11 cellular contexts compared by ENCODE assay signal in genomic region chr5:139277171-139277570, GRCh38. TPM values are rescaled to one million over a fixed set of nuclear protein-coding genes. Genes with fewer than 3 reads are reported as not detected.
DNase-seq lines count a peak whose midpoint lies in the region; ATAC-seq and TF ChIP-seq lines count a peak whose summit lies in the region.
"Had no signal": no experiment of that assay in that cellular context is flagged by ENCODE, and none has a peak within 500 bp of the region (broad histone marks: within the 10 kb centered on the region; RNA-seq: fewer than 3 reads in every experiment).

No MANE protein-coding gene starts in this region.

- H3K4me1 Mint-ChIP-seq in activated CD4-positive, alpha-beta T cell treated with anti-CD3 and anti-CD28 coated beads for 36 hours = peaks cover 64% of the 10 kb centered on the region

- H3K4me3 ChIP-seq in KMS-11 (IDR thresholded peaks at IDR 0.05; ENCODE audit: insufficient read depth, low read depth, low read length) (no peak overlapping the region), ascending aorta (no peak overlapping the region)

- no peak overlapping the region; the same call in 1 of the 2 replicates for H3K9ac ChIP-seq in KMS-11

- no peaks in the 10 kb centered on the region for H3K9me3 Mint-ChIP-seq in activated CD4-positive, alpha-beta T cell treated with anti-CD3 and anti-CD28 coated beads for 36 hours (ENCODE audit: low read depth)

- no peak for DNase-seq in activated CD4-positive, alpha-beta T cell treated with anti-CD3 and anti-CD28 coated beads for 36 hours
- no peak for DNase-seq in activated CD4-positive, alpha-beta T cell treated with anti-CD3 and anti-CD28 coated beads, Interleukin-2, amount 50 U/mL, for 48 hours
- DNase-seq in putamen (ENCODE audit: low spot score) = peak; percentile 68
- no peak for DNase-seq in HEK293T (ENCODE audit: extremely low spot score)
- no peak for DNase-seq in ascending aorta (ENCODE audit: low spot score in 2 of 2)
- DNase-seq: activated naive CD4-positive, alpha-beta T cell treated with Interleukin-2 at 50 U/mL for 16 hours; NCI-H187 treated with DMSO at 0.1 percent for 48 hours; retina had no signal

- no peak for ATAC-seq in activated CD4-positive, alpha-beta T cell treated with anti-CD3 and anti-CD28 coated beads for 36 hours
- ATAC-seq in HG02798 (IDR thresholded peaks at IDR 0.05; ENCODE audit: poor library complexity, unreplicated experiment) = no peak

- peaks cover 43% of the 10 kb centered on the region for H3K36me3 ChIP-seq in KMS-11 (ENCODE audit: insufficient read depth)
- no peaks in the 10 kb centered on the region for H3K36me3 ChIP-seq in ascending aorta

- H3K27ac Mint-ChIP-seq in activated CD4-positive, alpha-beta T cell treated with anti-CD3 and anti-CD28 coated beads for 36 hours = peak overlapping the region; percentile 83

- no peaks in the 10 kb centered on the region for H3K9me3 ChIP-seq in ascending aorta

- CTCF ChIA-PET in activated CD4-positive, alpha-beta T cell treated with anti-CD3 and anti-CD28 coated beads for 36 hours (lab: Charles Lee) = interaction anchor here (0.6 to 2.2 kb wide), 6 partner anchors 10 to 697 kb away, joined by 3 to 5 read pairs (median 3); no protein-coding TSS in a partner anchor
- CTCF ChIA-PET in HEK293T (lab: Yijun Ruan, JAX) = no interaction called here

- H4K20me1 ChIP-seq in KMS-11 (ENCODE audit: insufficient read depth) = peaks cover 16% of the 10 kb centered on the region

- peak overlapping the region; percentile 87 for H3K4me2 ChIP-seq in KMS-11

- H3K4me3 Mint-ChIP-seq in activated CD4-positive, alpha-beta T cell treated with anti-CD3 and anti-CD28 coated beads for 36 hours = peak overlapping the region; percentile 95

- intact Hi-C loops in activated CD4-positive, alpha-beta T cell treated with anti-CD3 and anti-CD28 coated beads for 36 hours (cut with DNase I, micrococcal nuclease) = loop anchor here in 1 of 2 experiments (10.0 kb wide), 1 partner anchor 812 kb away; the partner anchor contains the start of gene EGR1
- intact Hi-C loops in ascending aorta (cut with DNase I) = no loop called here

- H2AFZ ChIP-seq in KMS-11 (ENCODE audit: low read depth) = no peak overlapping the region

- H3K79me2 ChIP-seq in KMS-11 (ENCODE audit: insufficient read depth, low read depth) = peaks cover 55% of the 10 kb centered on the region

- H3K27me3 ChIP-seq in KMS-11 (ENCODE audit: insufficient read depth, low read depth) (no peaks in the 10 kb centered on the region), ascending aorta (no peaks in the 10 kb centered on the region)

- TF ChIP-seq CTCF in KMS-11 (conservative IDR thresholded peaks at IDR 0.05; ENCODE audit: low read depth, low read length) (no peak), ascending aorta (IDR thresholded peaks at IDR 0.05) (no peak)

- POLR2A ChIA-PET in activated CD4-positive, alpha-beta T cell treated with anti-CD3 and anti-CD28 coated beads for 36 hours (lab: Charles Lee) = interaction anchor here (2.6 kb wide), 1 partner anchor 10 kb away, joined by 13 read pairs; no protein-coding TSS in a partner anchor
- POLR2A ChIA-PET in HEK293T (lab: Yijun Ruan, JAX) = interaction anchor here (6.5 kb wide), 1 partner anchor 16 kb away, joined by 62 read pairs; the partner anchor contains the start of gene MATR3

- H3K27me3 Mint-ChIP-seq in activated CD4-positive, alpha-beta T cell treated with anti-CD3 and anti-CD28 coated beads for 36 hours = no peaks in the 10 kb centered on the region

- peaks cover 71% of the 10 kb centered on the region for H3K36me3 Mint-ChIP-seq in activated CD4-positive, alpha-beta T cell treated with anti-CD3 and anti-CD28 coated beads for 36 hours (ENCODE audit: low read depth)

- H3K27ac ChIP-seq in KMS-11 = peak overlapping the region; percentile 25; the same call in 1 of the 2 replicates
- peak overlapping the region; percentile 76 for H3K27ac ChIP-seq in angular gyrus (ENCODE audit: low read depth, low read length)
- H3K27ac ChIP-seq in ascending aorta = no peak overlapping the region

- peaks cover 77% of the 10 kb centered on the region for H3K4me1 ChIP-seq in KMS-11 (ENCODE audit: low read depth, poor library complexity, severe bottlenecking)
- peaks cover 0 to 26% of the 10 kb centered on the region in 2 donors for H3K4me1 ChIP-seq in ascending aorta

TF ChIP-seq in HEK293T, 16 proteins besides CTCF, POLR2A, EP300 and RAD21:
- TF ChIP-seq LEF1 (IDR thresholded peaks at IDR 0.05; ENCODE audit: borderline replicate concordance) = no peak
- TF ChIP-seq FOXA1 (IDR thresholded peaks at IDR 0.05) = no peak
- TF ChIP-seq CTBP1 (IDR thresholded peaks at IDR 0.05; ENCODE audit: borderline replicate concordance) = no peak
- TF ChIP-seq NFRKB (IDR thresholded peaks at IDR 0.05) = no peak
- no peak for TF ChIP-seq ELF4 (IDR thresholded peaks at IDR 0.05)
- TF ChIP-seq ZNF384 (IDR thresholded peaks at IDR 0.05) = no peak
- TF ChIP-seq SUZ12 (IDR thresholded peaks at IDR 0.05) = no peak
- TF ChIP-seq PKNOX1 (IDR thresholded peaks at IDR 0.05) = no peak
- TF ChIP-seq HDGF (IDR thresholded peaks at IDR 0.05; ENCODE audit: borderline replicate concordance) = no peak
- no peak for TF ChIP-seq TARDBP (IDR thresholded peaks at IDR 0.05)
- no peak for TF ChIP-seq FOXK2 (IDR thresholded peaks at IDR 0.05)
- TF ChIP-seq FOXM1 (IDR thresholded peaks at IDR 0.05; ENCODE audit: borderline replicate concordance) = no peak
- TF ChIP-seq BHLHE40 (IDR thresholded peaks at IDR 0.05; ENCODE audit: borderline replicate concordance) = no peak

RNA-seq across cellular contexts. Expression of gene MATR3, which starts 16.4 kb away (rescaled TPM):
- total RNA-seq in activated CD4-positive, alpha-beta T cell treated with anti-CD3 and anti-CD28 coated beads for 36 hours = 100 to 1,000 TPM; 113 to 133 TPM
- 58.8 TPM for total RNA-seq in ascending aorta

Comparison
In these comparisons a context has a peak if more than half of its experiments do, and no peak if none do; other contexts are left out.
1. H3K27ac ChIP-seq: peak in KMS-11 (single experiment) and angular gyrus (single experiment); none in ascending aorta (0 of 2).